ENCODE assay signal across 25 cellular contexts in the genomic region with DNA sequence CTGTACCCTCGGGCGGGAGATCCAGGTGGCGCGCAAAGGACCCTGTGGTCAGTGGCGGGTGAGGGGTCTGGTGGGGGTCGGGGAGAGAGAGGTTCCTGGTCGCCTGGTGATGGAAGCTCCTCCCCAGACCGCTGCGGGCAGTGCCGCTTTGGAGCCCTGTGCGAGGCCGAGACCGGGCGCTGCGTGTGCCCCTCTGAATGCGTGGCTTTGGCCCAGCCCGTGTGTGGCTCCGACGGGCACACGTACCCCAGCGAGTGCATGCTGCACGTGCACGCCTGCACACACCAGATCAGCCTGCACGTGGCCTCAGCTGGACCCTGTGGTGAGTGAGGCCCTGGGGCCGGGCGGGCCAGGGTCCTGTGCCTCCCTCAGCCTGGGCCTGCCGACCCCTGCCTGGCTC. TPM values are rescaled to one million over a fixed set of nuclear protein-coding genes. Genes with fewer than 3 reads are reported as not detected.
DNase-seq lines count a peak whose midpoint lies in the region; ATAC-seq and TF ChIP-seq lines count a peak whose summit lies in the region.
"Had no signal": no experiment of that assay in that cellular context is flagged by ENCODE, and none has a peak within 500 bp of the region (broad histone marks: within the 10 kb centered on the region; RNA-seq: fewer than 3 reads in every experiment).

No MANE protein-coding gene starts in this region.

- H4K91ac ChIP-seq in neuronal stem cell (ENCODE audit: low read depth, low read length, poor library complexity), result no peak overlapping the region

- H2BK12ac ChIP-seq in neuronal stem cell (ENCODE audit: low read length), result no peak overlapping the region

- no peak overlapping the region for H2BK120ac ChIP-seq in neuronal stem cell (ENCODE audit: low read depth, low read length)

- TF ChIP-seq CTCF in mammary epithelial cell (conservative IDR thresholded peaks at IDR 0.05 in 1 of 2, IDR thresholded peaks at IDR 0.05 in 1 of 2; ENCODE audit: extremely low read depth in 1 of 2, insufficient read depth in 1 of 2, low read depth in 1 of 2, low read length in 2 of 2) (no peak), MCF 10A (IDR thresholded peaks at IDR 0.05; ENCODE audit: unreplicated experiment) (no peak)

- peaks cover 54% of the 10 kb centered on the region for H3K36me3 Mint-ChIP-seq in MCF 10A (ENCODE audit: insufficient read depth, unreplicated experiment)
- peaks cover 3% of the 10 kb centered on the region for H3K36me3 Mint-ChIP-seq in central memory CD8-positive, alpha-beta T cell (ENCODE audit: insufficient read depth)
- peaks cover 0 to 2% (median 0%) of the 10 kb centered on the region in 3 donors for H3K36me3 Mint-ChIP-seq in naive thymus-derived CD8-positive, alpha-beta T cell
- peaks cover 0 to 5% (median 0%) of the 10 kb centered on the region in 5 donors for H3K36me3 Mint-ChIP-seq in naive thymus-derived CD4-positive, alpha-beta T cell
- H3K36me3 Mint-ChIP-seq: CD8-positive, alpha-beta memory T cell had no signal

- 100% methylated on average over 2 of the region's 27 CpGs for WGBS in mammary epithelial cell (ENCODE audit: low coverage, missing lambda C conversion rate)
- WGBS in neuronal stem cell (ENCODE audit: extremely low coverage in 2 of 2, insufficient read length in 2 of 2, insufficient replicate concordance in 1 of 2), 2 donors, result no CpG with 5 or more reads among the region's 27 CpGs

- H3K9ac ChIP-seq in mammary epithelial cell (ENCODE audit: insufficient read depth, low read length), result no peak overlapping the region
- peak overlapping the region; percentile 60 for H3K9ac ChIP-seq in neuronal stem cell (ENCODE audit: low read depth, low read length, poor library complexity)
- H3K9ac ChIP-seq: BLaER1 treated with 17β-estradiol and CSF1 and Interleukin-3, amounts not matched to agents 10 nM and 100 nM had no signal

- peaks cover 4% of the 10 kb centered on the region for H3K4me1 Mint-ChIP-seq in MCF 10A (ENCODE audit: insufficient read depth, unreplicated experiment)
- peaks cover 15% of the 10 kb centered on the region for H3K4me1 Mint-ChIP-seq in central memory CD8-positive, alpha-beta T cell
- peaks cover 15 to 30% (median 17%) of the 10 kb centered on the region in 4 donors for H3K4me1 Mint-ChIP-seq in naive thymus-derived CD8-positive, alpha-beta T cell
- peaks cover 4 to 17% (median 13%) of the 10 kb centered on the region in 7 donors for H3K4me1 Mint-ChIP-seq in naive thymus-derived CD4-positive, alpha-beta T cell

- no peak for ATAC-seq in central memory CD8-positive, alpha-beta T cell (replicated peaks; ENCODE audit: extremely low read depth, poor library complexity, severe bottlenecking)
- no peak for ATAC-seq in naive thymus-derived CD8-positive, alpha-beta T cell
- no peak for ATAC-seq in naive thymus-derived CD4-positive, alpha-beta T cell
- ATAC-seq: A549, GM23338, HCT116 had no signal

- peaks cover 34% of the 10 kb centered on the region for H4K20me1 ChIP-seq in mammary epithelial cell (ENCODE audit: insufficient read depth, low read length)

- no peaks in the 10 kb centered on the region for H3K27me3 Mint-ChIP-seq in MCF 10A (ENCODE audit: insufficient read depth, unreplicated experiment)
- H3K27me3 Mint-ChIP-seq in central memory CD8-positive, alpha-beta T cell, result peaks cover 8% of the 10 kb centered on the region
- no peaks in the 10 kb centered on the region for H3K27me3 Mint-ChIP-seq in naive thymus-derived CD8-positive, alpha-beta T cell
- peaks cover 0 to 14% (median 0%) of the 10 kb centered on the region in 5 donors for H3K27me3 Mint-ChIP-seq in naive thymus-derived CD4-positive, alpha-beta T cell

- H3K36me3 ChIP-seq in mammary epithelial cell (ENCODE audit: insufficient read depth, low read length) (peaks cover 17% of the 10 kb centered on the region), neuronal stem cell (replicated peaks in 1 of 2; ENCODE audit: control insufficient read depth in 2 of 2, insufficient read depth in 2 of 2, low read length in 2 of 2) (peaks cover 48 to 65% of the 10 kb centered on the region in 2 donors)
- H3K36me3 ChIP-seq in naive thymus-derived CD4-positive, alpha-beta T cell (ENCODE audit: control insufficient read depth in 2 of 3, insufficient read depth in 3 of 3, low read length in 3 of 3), result no peaks in the 10 kb centered on the region
- H3K36me3 ChIP-seq: BE2C had no signal

- DNase-seq in mammary epithelial cell (no peak), MCF 10A (ENCODE audit: unreplicated experiment) (no peak), neuronal stem cell (ENCODE audit: low spot score) (no peak), NCI-H2029 treated with DMSO at 0.1 percent for 48 hours (lab: John Stamatoyannopoulos, UW) (no peak)
- DNase-seq in central memory CD8-positive, alpha-beta T cell (ENCODE audit: low spot score in 2 of 2), result no peak
- DNase-seq in naive thymus-derived CD8-positive, alpha-beta T cell, result no peak
- DNase-seq in naive thymus-derived CD4-positive, alpha-beta T cell, result no peak
- DNase-seq: 8988T; ACHN; AML-193; BE2C; Calu3; CD4-positive, alpha-beta T cell; CD8-positive, alpha-beta memory T cell; DMS53; DMS79 treated with DMSO at 0.1 percent for 48 hours; GF-D8; H9 had no signal

- H3K79me1 ChIP-seq in neuronal stem cell (ENCODE audit: low read depth, low read length), result peaks cover 34% of the 10 kb centered on the region

- no peak overlapping the region for H3K14ac ChIP-seq in neuronal stem cell (ENCODE audit: low read length)

- H3K4me3 ChIP-seq in mammary epithelial cell (replicated peaks in 1 of 3; ENCODE audit: insufficient read depth in 1 of 3, low read depth in 2 of 3, low read length in 3 of 3), result no peak overlapping the region
- no peak overlapping the region for H3K4me3 ChIP-seq in neuronal stem cell (ENCODE audit: low read length in 2 of 2)
- H3K4me3 ChIP-seq in naive thymus-derived CD4-positive, alpha-beta T cell (ENCODE audit: low read length), result no peak overlapping the region
- H3K4me3 ChIP-seq: A549; BLaER1 treated with 17β-estradiol and CSF1 and Interleukin-3, amounts not matched to agents 10 nM and 100 nM; GM23338 had no signal

- H3K4me1 ChIP-seq in mammary epithelial cell (ENCODE audit: insufficient read depth, low read length), result peaks cover 6% of the 10 kb centered on the region
- H3K4me1 ChIP-seq in neuronal stem cell (ENCODE audit: control insufficient read depth in 2 of 2, insufficient read depth in 1 of 2, low read depth in 1 of 2, low read length in 2 of 2), result peaks cover 2 to 13% of the 10 kb centered on the region in 2 donors
- H3K4me1 ChIP-seq in naive thymus-derived CD4-positive, alpha-beta T cell (ENCODE audit: control insufficient read depth in 2 of 2, insufficient read depth in 2 of 2, low read length in 2 of 2), result peaks cover 6 to 14% of the 10 kb centered on the region in 2 donors

- intact Hi-C loops in mammary epithelial cell (cut with micrococcal nuclease), result no loop called here
- intact Hi-C loops in MCF 10A (cut with micrococcal nuclease), result no loop called here
- intact Hi-C loops in naive thymus-derived CD4-positive, alpha-beta T cell (cut with micrococcal nuclease), result no loop called here

- peaks cover 60% of the 10 kb centered on the region for H3K79me2 ChIP-seq in mammary epithelial cell (ENCODE audit: insufficient read depth, low read length)

- peak overlapping the region; percentile 75 for H2BK5ac ChIP-seq in neuronal stem cell (ENCODE audit: low read length)

- CTCF ChIA-PET in mammary epithelial cell (lab: Charles Lee; ENCODE audit: low non-redundant PET), result no interaction called here
- CTCF ChIA-PET in MCF 10A (lab: Yijun Ruan, JAX), result interaction anchor here (2.2 kb wide), 1 partner anchor 20 kb away, joined by 8 read pairs; no protein-coding TSS in a partner anchor
- CTCF ChIA-PET in naive thymus-derived CD4-positive, alpha-beta T cell (lab: Charles Lee), result no interaction called here

- H3K4me3 Mint-ChIP-seq in MCF 10A (ENCODE audit: unreplicated experiment), result no peak overlapping the region
- peak overlapping the region; percentile 58 for H3K4me3 Mint-ChIP-seq in central memory CD8-positive, alpha-beta T cell
- no peak overlapping the region for H3K4me3 Mint-ChIP-seq in naive thymus-derived CD8-positive, alpha-beta T cell
- no peak overlapping the region for H3K4me3 Mint-ChIP-seq in naive thymus-derived CD4-positive, alpha-beta T cell
- H3K4me3 Mint-ChIP-seq: CD14-positive monocyte, GM23338, H9 had no signal

- no peak overlapping the region for H3K27ac Mint-ChIP-seq in MCF 10A (ENCODE audit: low read depth, unreplicated experiment)
- peak overlapping the region; percentile 84 for H3K27ac Mint-ChIP-seq in central memory CD8-positive, alpha-beta T cell (ENCODE audit: low read depth)
- H3K27ac Mint-ChIP-seq in naive thymus-derived CD8-positive, alpha-beta T cell, result peak overlapping the region in 1 of 10 donors; percentile 53
- peak overlapping the region in 1 of 9 donors; percentile 25 for H3K27ac Mint-ChIP-seq in naive thymus-derived CD4-positive, alpha-beta T cell
- H3K27ac Mint-ChIP-seq: CD14-positive monocyte; CD4-positive, alpha-beta T cell; CD8-positive, alpha-beta memory T cell; GM23338; H9 had no signal

- H3K9me3 ChIP-seq in mammary epithelial cell (replicated peaks; ENCODE audit: insufficient read depth, low read length) (no peaks in the 10 kb centered on the region), neuronal stem cell (replicated peaks in 1 of 2; ENCODE audit: control insufficient read depth in 2 of 2, insufficient read depth in 1 of 2, low read depth in 1 of 2, low read length in 2 of 2) (no peaks in the 10 kb centered on the region)
- no peaks in the 10 kb centered on the region for H3K9me3 ChIP-seq in naive thymus-derived CD4-positive, alpha-beta T cell (ENCODE audit: control insufficient read depth in 2 of 3, low read length in 3 of 3)
- H3K9me3 ChIP-seq: A549; BE2C; BLaER1 treated with 17β-estradiol and CSF1 and Interleukin-3, amounts not matched to agents 10 nM and 100 nM had no signal

- H3K4ac ChIP-seq in neuronal stem cell (ENCODE audit: low read length), result no peak overlapping the region

- H3K27me3 ChIP-seq in mammary epithelial cell (ENCODE audit: insufficient read depth, low read length) (no peaks in the 10 kb centered on the region), neuronal stem cell (ENCODE audit: control insufficient read depth in 3 of 3, insufficient read depth in 3 of 3, low read depth in 1 of 3, low read length in 3 of 3) (no peaks in the 10 kb centered on the region)
- no peaks in the 10 kb centered on the region for H3K27me3 ChIP-seq in naive thymus-derived CD4-positive, alpha-beta T cell (ENCODE audit: control insufficient read depth in 2 of 2, insufficient read depth in 2 of 2, low read length in 2 of 2)

- peak overlapping the region; percentile 43 for H4K8ac ChIP-seq in neuronal stem cell (ENCODE audit: low read depth, low read length)

- H2BK15ac ChIP-seq in neuronal stem cell (ENCODE audit: low read length), result no peak overlapping the region

- no peaks in the 10 kb centered on the region for H3K9me3 Mint-ChIP-seq in MCF 10A (ENCODE audit: unreplicated experiment)
- peaks cover 4% of the 10 kb centered on the region for H3K9me3 Mint-ChIP-seq in central memory CD8-positive, alpha-beta T cell
- H3K9me3 Mint-ChIP-seq in naive thymus-derived CD8-positive, alpha-beta T cell, result peaks cover 0 to 8% (median 0%) of the 10 kb centered on the region in 9 donors
- peaks cover 0 to 6% (median 0%) of the 10 kb centered on the region in 11 donors for H3K9me3 Mint-ChIP-seq in naive thymus-derived CD4-positive, alpha-beta T cell
- H3K9me3 Mint-ChIP-seq: CD4-positive, alpha-beta T cell; CD8-positive, alpha-beta memory T cell; GM23338; H9 had no signal

- H2AFZ ChIP-seq in mammary epithelial cell (ENCODE audit: low read depth, low read length) (no peak overlapping the region), neuronal stem cell (ENCODE audit: low read length) (no peak overlapping the region)
- H2AFZ ChIP-seq: GM23338 had no signal

- POLR2A ChIA-PET in MCF 10A (lab: Yijun Ruan, JAX), result no interaction called here
- POLR2A ChIA-PET in naive thymus-derived CD8-positive, alpha-beta T cell (lab: Charles Lee), result no interaction called here
- POLR2A ChIA-PET in naive thymus-derived CD4-positive, alpha-beta T cell (lab: Charles Lee), result no interaction called here

- dilution Hi-C loops in mammary epithelial cell (cut with HindIII; ENCODE audit: low sequenced_read_pairs), result no loop called here

- H2AK5ac ChIP-seq in neuronal stem cell (ENCODE audit: low read depth, low read length), result no peak overlapping the region

- H3K4me2 ChIP-seq in mammary epithelial cell (ENCODE audit: insufficient read depth, low read depth, low read length) (no peak overlapping the region), neuronal stem cell (ENCODE audit: insufficient read depth, low read length, poor library complexity, severe bottlenecking) (no peak overlapping the region)
- H3K4me2 ChIP-seq: A549; BLaER1 treated with 17β-estradiol and CSF1 and Interleukin-3, amounts not matched to agents 10 nM and 100 nM; GM23338 had no signal

- in situ Hi-C loops in mammary epithelial cell (cut with MboI; ENCODE audit: low sequenced_read_pairs in 2 of 2), result no loop called here

- BruUV-seq in mammary epithelial cell (replicated peaks; lab: Mats Ljungman, UMichigan) (TSS peak; percentile 14), MCF 10A (replicated peaks; lab: Mats Ljungman, UMichigan) (no TSS peak)

- H3K18ac ChIP-seq in neuronal stem cell (ENCODE audit: low read length), result no peak overlapping the region

- H3K23ac ChIP-seq in neuronal stem cell (ENCODE audit: low read depth, low read length, poor library complexity), result peak overlapping the region; percentile 31

- no peak overlapping the region for H3K27ac ChIP-seq in mammary epithelial cell (ENCODE audit: insufficient read depth, low read depth, low read length)
- H3K27ac ChIP-seq in neuronal stem cell (replicated peaks; ENCODE audit: low read length), result no peak overlapping the region
- no peak overlapping the region for H3K27ac ChIP-seq in naive thymus-derived CD4-positive, alpha-beta T cell (ENCODE audit: low read depth, low read length)
- H3K27ac ChIP-seq: A549; BLaER1 treated with 17β-estradiol and CSF1 and Interleukin-3, amounts not matched to agents 10 nM and 100 nM had no signal

RNA-seq across cellular contexts. Expression of a gene that starts 23.5 kb away (rescaled TPM):
- total RNA-seq in mammary epithelial cell (100 to 1,000 TPM; 313 to 373 TPM), MCF 10A (2022) (286 and 303 TPM in 2 replicates)
- 117 TPM for polyA plus RNA-seq in mammary epithelial cell
- polyA minus RNA-seq in mammary epithelial cell, result 254 TPM
- polyA plus RNA-seq in neuronal stem cell (2013, experiment 1 of 2), result 79.8 TPM
- 78.9 TPM for polyA plus RNA-seq in neuronal stem cell (2013, experiment 2 of 2)
- 1 to 10 TPM; 6.2 to 6.4 TPM for total RNA-seq in naive thymus-derived CD8-positive, alpha-beta T cell
- under 1 TPM; 0.15 to 0.71 (median 0.47) TPM for polyA plus RNA-seq in naive thymus-derived CD8-positive, alpha-beta T cell
- 10 to 100 TPM in 1 of 5 experiments, 1 to 10 TPM in 4; 1.8 to 10.9 (median 4.9) TPM for total RNA-seq in naive thymus-derived CD4-positive, alpha-beta T cell
- 1 to 10 TPM in 1 of 2 donors, under 1 TPM in 1; 0.19 to 1.2 TPM for polyA plus RNA-seq in naive thymus-derived CD4-positive, alpha-beta T cell
- polyA plus RNA-seq: CD8-positive, alpha-beta memory T cell had no signal

RNA-seq across cellular contexts. Expression of a gene that starts 30.1 kb away (rescaled TPM):
- total RNA-seq in mammary epithelial cell, result 10 to 100 TPM in 1 of 2 donors, 1 to 10 TPM in 1; 6.8 to 14.0 TPM
- 11.6 TPM for polyA plus RNA-seq in mammary epithelial cell
- polyA minus RNA-seq in mammary epithelial cell, result 2.6 TPM
- 7.4 and 8.8 TPM in 2 replicates for total RNA-seq in MCF 10A (2022)
- 44.0 TPM for polyA plus RNA-seq in neuronal stem cell (2013, experiment 1 of 2)
- polyA plus RNA-seq in neuronal stem cell (2013, experiment 2 of 2), result 44.5 TPM
- total RNA-seq in naive thymus-derived CD8-positive, alpha-beta T cell, result 10 to 100 TPM; 30.3 to 30.7 TPM
- polyA plus RNA-seq in naive thymus-derived CD8-positive, alpha-beta T cell, result 100 to 1,000 TPM; 133 to 220 (median 217) TPM
- total RNA-seq in naive thymus-derived CD4-positive, alpha-beta T cell, result 100 to 1,000 TPM in 1 of 5 experiments, 10 to 100 TPM in 4; 17.4 to 227 (median 25.4) TPM
- 100 to 1,000 TPM; 114 to 218 TPM for polyA plus RNA-seq in naive thymus-derived CD4-positive, alpha-beta T cell

RNA-seq across cellular contexts. Expression of a gene that starts 30.7 kb away (rescaled TPM):
- total RNA-seq in mammary epithelial cell, result under 1 TPM in 1 of 2 donors, not detected in 1; 0.17 TPM
- 0.06 TPM for polyA plus RNA-seq in mammary epithelial cell
- not detected for polyA minus RNA-seq in mammary epithelial cell
- total RNA-seq in MCF 10A (2022), result 0.30 and 0.37 TPM in 2 replicates
- 0.03 TPM for polyA plus RNA-seq in neuronal stem cell (2013, experiment 1 of 2)
- polyA plus RNA-seq in neuronal stem cell (2013, experiment 2 of 2), result 0.01 TPM
- not detected for total RNA-seq in naive thymus-derived CD8-positive, alpha-beta T cell
- not detected for polyA plus RNA-seq in naive thymus-derived CD8-positive, alpha-beta T cell
- total RNA-seq in naive thymus-derived CD4-positive, alpha-beta T cell, result under 1 TPM in 1 of 5 experiments, not detected in 4; 0.32 TPM
- not detected for polyA plus RNA-seq in naive thymus-derived CD4-positive, alpha-beta T cell
- total RNA-seq: CD4-positive, alpha-beta T cell; CD8-positive, alpha-beta memory T cell; Daoy; GM23338; H4; H9 had no signal
- polyA plus RNA-seq: CD14-positive monocyte; CD8-positive, alpha-beta memory T cell; GM23338 had no signal

RNA-seq across cellular contexts. Expression of a gene that starts 43.5 kb away (rescaled TPM):
- total RNA-seq in mammary epithelial cell (10 to 100 TPM in 1 of 2 donors, 1 to 10 TPM in 1; 6.4 to 24.7 TPM), MCF 10A (2022) (42.1 and 42.6 TPM in 2 replicates)
- polyA plus RNA-seq in mammary epithelial cell, result 2.1 TPM
- polyA minus RNA-seq in mammary epithelial cell, result not detected
- 312 TPM for polyA plus RNA-seq in neuronal stem cell (2013, experiment 1 of 2)
- 285 TPM for polyA plus RNA-seq in neuronal stem cell (2013, experiment 2 of 2)
- total RNA-seq in naive thymus-derived CD8-positive, alpha-beta T cell, result not detected
- polyA plus RNA-seq in naive thymus-derived CD8-positive, alpha-beta T cell, result under 1 TPM in 1 of 3 donors, not detected in 2; 0.85 TPM
- total RNA-seq in naive thymus-derived CD4-positive, alpha-beta T cell, result 10 to 100 TPM in 2 of 5 experiments, under 1 TPM in 1, not detected in 2; 0.22 to 35.0 (median 18.8) TPM
- 1 to 10 TPM in 1 of 2 donors, under 1 TPM in 1; 0.61 to 1.8 TPM for polyA plus RNA-seq in naive thymus-derived CD4-positive, alpha-beta T cell
- polyA plus RNA-seq: CD8-positive, alpha-beta memory T cell had no signal

Comparison
In these comparisons a context has a peak if more than half of its experiments do, and no peak if none do; other contexts are left out.
1. RNA of a gene that starts 23.5 kb away (total RNA-seq): 313 to 373 TPM in mammary epithelial cell and 286 to 303 TPM in MCF 10A; 6.2 to 6.4 TPM in naive thymus-derived CD8-positive, alpha-beta T cell and 1.8 to 10.9 TPM in naive thymus-derived CD4-positive, alpha-beta T cell; every median in the first group is over 10 times any median in the second.